ENCODE assay signal across 24 cellular contexts in genomic region chr13:102244617-102245227, GRCh38.
"Had no signal": no experiment of that assay in that cellular context is flagged by ENCODE, and none has a peak within 500 bp of the region (broad histone marks: within the 10 kb centered on the region; RNA-seq: fewer than 3 reads in every experiment).

No MANE protein-coding gene starts in this region.

- H3K79me2 ChIP-seq: hepatocyte had no signal

- H3K4me2 ChIP-seq: hepatocyte had no signal

- H3K9me3 ChIP-seq: colonic mucosa, esophagus muscularis mucosa, esophagus squamous epithelium, gastrocnemius medialis, gastroesophageal sphincter, heart right ventricle had no signal

- H3K27me3 ChIP-seq: colonic mucosa, dorsolateral prefrontal cortex, esophagus muscularis mucosa, esophagus squamous epithelium, foreskin keratinocyte, gastrocnemius medialis, gastroesophageal sphincter, heart left ventricle, heart right ventricle, hepatocyte had no signal

- H3K4me1 ChIP-seq: colonic mucosa, esophagus squamous epithelium, foreskin keratinocyte, gastrocnemius medialis, gastroesophageal sphincter, heart right ventricle had no signal

- DNase-seq: colonic mucosa; cortex of kidney; dermis blood vessel endothelial cell; dorsolateral prefrontal cortex; effector CD4-positive, alpha-beta T cell; effector CD8-positive, alpha-beta T cell; effector memory CD4-positive, alpha-beta T cell; effector memory CD8-positive, alpha-beta T cell; endodermal cell; erythroblast; esophagus squamous epithelium; foreskin fibroblast; foreskin keratinocyte; foreskin melanocyte; gastrocnemius medialis; glutamatergic neuron; heart left ventricle; heart right ventricle had no signal

- ATAC-seq: effector memory CD8-positive, alpha-beta T cell; esophagus mucosa; foreskin keratinocyte; gastrocnemius medialis; gastroesophageal sphincter; heart left ventricle; heart right ventricle had no signal

- H3K36me3 ChIP-seq: colonic mucosa, esophagus muscularis mucosa, esophagus squamous epithelium, gastrocnemius medialis, gastroesophageal sphincter, heart left ventricle, heart right ventricle had no signal

- H3K4me3 ChIP-seq: colonic mucosa, coronary artery, dorsolateral prefrontal cortex, esophagus muscularis mucosa, esophagus squamous epithelium, gastrocnemius medialis, gastroesophageal sphincter, heart left ventricle, heart right ventricle, hepatocyte had no signal

- H3K27ac ChIP-seq: colonic mucosa, coronary artery, dorsolateral prefrontal cortex, epithelial cell of prostate, esophagus muscularis mucosa, esophagus squamous epithelium, foreskin keratinocyte, gastrocnemius medialis, gastroesophageal sphincter, heart left ventricle, heart right ventricle, hepatocyte had no signal

- H2AFZ ChIP-seq: hepatocyte had no signal
